8 cellular contexts compared by ENCODE assay signal in the genomic region with DNA sequence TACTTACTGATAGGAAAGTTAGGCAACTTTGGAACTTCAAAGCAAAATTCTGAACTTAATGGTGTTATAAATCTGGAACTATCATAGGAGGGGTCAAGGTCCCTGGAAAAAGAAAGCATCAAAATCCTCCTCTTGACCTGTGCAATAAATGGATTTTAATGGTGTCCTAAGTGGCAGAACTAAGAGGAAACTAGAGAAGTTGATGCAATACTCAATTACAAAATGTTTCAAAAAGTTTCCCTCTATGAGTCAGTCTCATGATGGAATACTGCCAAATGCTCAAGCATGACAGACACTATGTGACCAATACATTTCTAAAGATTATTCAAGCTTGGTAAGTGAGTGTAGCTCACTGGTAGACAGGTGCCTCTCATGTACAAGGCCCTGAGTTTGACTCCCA. TPM values are rescaled to one million over a fixed set of nuclear protein-coding genes. Genes with fewer than 3 reads are reported as not detected.
A peak's percentile ranks its signal among the peaks of the same experiment; 100 is the strongest.
DNase-seq lines count a peak whose midpoint lies in the region; ATAC-seq and TF ChIP-seq lines count a peak whose summit lies in the region.

No MANE protein-coding gene starts in this region.

- no peak overlapping the region for H3K4me3 ChIP-seq in liver (ENCODE audit: low read depth in 1 of 3, low read length in 3 of 3)
- no peak overlapping the region for H3K4me3 ChIP-seq in esophagus muscularis mucosa

- H3K27me3 ChIP-seq in liver (ENCODE audit: control insufficient read depth in 4 of 4, insufficient read depth in 4 of 4, low read length in 3 of 4), result no peaks in the 10 kb centered on the region
- H3K27me3 ChIP-seq in esophagus muscularis mucosa, result no peaks in the 10 kb centered on the region

- intact Hi-C loops in esophagus muscularis mucosa (cut with DNase I), result no loop called here

- no peak overlapping the region for H3K27ac ChIP-seq in liver (ENCODE audit: low read depth in 1 of 2, low read length in 2 of 2)
- no peak overlapping the region for H3K27ac ChIP-seq in esophagus muscularis mucosa (replicated peaks in 1 of 4)

- H3K9ac ChIP-seq in liver (ENCODE audit: low read depth in 1 of 2, low read length in 2 of 2), result no peak overlapping the region

- DNase-seq in GM13976 (ENCODE audit: low spot score), result peak; percentile 10
- DNase-seq in SKM-1 (lab: John Stamatoyannopoulos, UW; ENCODE audit: unreplicated experiment), result peak; percentile 62
- no peak for DNase-seq in esophagus muscularis mucosa (ENCODE audit: extremely low spot score)
- no peak for DNase-seq in superior temporal gyrus (ENCODE audit: extremely low spot score)

- no peak for TF ChIP-seq POLR2A in esophagus muscularis mucosa (IDR thresholded peaks at IDR 0.05; ENCODE audit: low read depth)

- H3K9me3 ChIP-seq in liver (ENCODE audit: control insufficient read depth in 4 of 4, low read length in 3 of 4) (no peaks in the 10 kb centered on the region), esophagus muscularis mucosa (no peaks in the 10 kb centered on the region)

- no peak for TF ChIP-seq CTCF in GM13976 (IDR thresholded peaks at IDR 0.05; ENCODE audit: borderline replicate concordance, control extremely low read depth, extremely low read depth, insufficient read depth, missing control alignments)
- TF ChIP-seq CTCF in liver (IDR thresholded peaks at IDR 0.05; ENCODE audit: low read depth, low read length, missing input control), result no peak
- no peak for TF ChIP-seq CTCF in esophagus muscularis mucosa (IDR thresholded peaks at IDR 0.05)

- H3K36me3 ChIP-seq in liver (ENCODE audit: control insufficient read depth in 4 of 4, insufficient read depth in 3 of 4, low read depth in 1 of 4, low read length in 3 of 4) (no peaks in the 10 kb centered on the region), esophagus muscularis mucosa (no peaks in the 10 kb centered on the region)

- peaks cover 0 to 2% (median 0%) of the 10 kb centered on the region in 4 donors for H3K4me1 ChIP-seq in liver (ENCODE audit: control insufficient read depth in 4 of 4, insufficient read depth in 4 of 4, low read length in 3 of 4)
- no peaks in the 10 kb centered on the region for H3K4me1 ChIP-seq in esophagus muscularis mucosa

- in situ Hi-C loops in GM13976 (cut with MboI; ENCODE audit: low sequenced_read_pairs, unreplicated experiment), result no loop called here

- ATAC-seq in HG02852 (IDR thresholded peaks at IDR 0.05; ENCODE audit: unreplicated experiment) (peak; percentile 49), HG03025 (IDR thresholded peaks at IDR 0.05; ENCODE audit: low FRiP score, unreplicated experiment) (no peak), GM21526 (IDR thresholded peaks at IDR 0.05; ENCODE audit: low FRiP score, unreplicated experiment) (no peak)

- TF ChIP-seq RAD21 in liver (IDR thresholded peaks at IDR 0.05), result peak in 1 of 2 donors; percentile 18

- TF ChIP-seq EP300 in esophagus muscularis mucosa (IDR thresholded peaks at IDR 0.05), result no peak

TF ChIP-seq in liver, 16 proteins besides CTCF, POLR2A, EP300 and RAD21:
- TF ChIP-seq FOXA1 (IDR thresholded peaks at IDR 0.05) (no peak), RXRA (IDR thresholded peaks at IDR 0.05) (peak in 1 of 2 donors; percentile 47), TAF1 (conservative IDR thresholded peaks at IDR 0.05) (no peak), NR2F2 (IDR thresholded peaks at IDR 0.05) (no peak), HNF4A (conservative IDR thresholded peaks at IDR 0.05) (peak; percentile 51 to 80), EGR1 (IDR thresholded peaks at IDR 0.05; ENCODE audit: low read depth in 2 of 2) (no peak), YY1 (IDR thresholded peaks at IDR 0.05) (peak; percentile 88), JUND (IDR thresholded peaks at IDR 0.05) (peak; percentile 90 to 93), SP1 (IDR thresholded peaks at IDR 0.05) (peak; percentile 55), FOXA2 (IDR thresholded peaks at IDR 0.05) (no peak), GABPA (IDR thresholded peaks at IDR 0.05 in 1 of 2, conservative IDR thresholded peaks at IDR 0.05 in 1 of 2) (peak in 1 of 2 donors; percentile 23), HNF4G (IDR thresholded peaks at IDR 0.05) (peak; percentile 46)
- TF ChIP-seq, protein P1, sequence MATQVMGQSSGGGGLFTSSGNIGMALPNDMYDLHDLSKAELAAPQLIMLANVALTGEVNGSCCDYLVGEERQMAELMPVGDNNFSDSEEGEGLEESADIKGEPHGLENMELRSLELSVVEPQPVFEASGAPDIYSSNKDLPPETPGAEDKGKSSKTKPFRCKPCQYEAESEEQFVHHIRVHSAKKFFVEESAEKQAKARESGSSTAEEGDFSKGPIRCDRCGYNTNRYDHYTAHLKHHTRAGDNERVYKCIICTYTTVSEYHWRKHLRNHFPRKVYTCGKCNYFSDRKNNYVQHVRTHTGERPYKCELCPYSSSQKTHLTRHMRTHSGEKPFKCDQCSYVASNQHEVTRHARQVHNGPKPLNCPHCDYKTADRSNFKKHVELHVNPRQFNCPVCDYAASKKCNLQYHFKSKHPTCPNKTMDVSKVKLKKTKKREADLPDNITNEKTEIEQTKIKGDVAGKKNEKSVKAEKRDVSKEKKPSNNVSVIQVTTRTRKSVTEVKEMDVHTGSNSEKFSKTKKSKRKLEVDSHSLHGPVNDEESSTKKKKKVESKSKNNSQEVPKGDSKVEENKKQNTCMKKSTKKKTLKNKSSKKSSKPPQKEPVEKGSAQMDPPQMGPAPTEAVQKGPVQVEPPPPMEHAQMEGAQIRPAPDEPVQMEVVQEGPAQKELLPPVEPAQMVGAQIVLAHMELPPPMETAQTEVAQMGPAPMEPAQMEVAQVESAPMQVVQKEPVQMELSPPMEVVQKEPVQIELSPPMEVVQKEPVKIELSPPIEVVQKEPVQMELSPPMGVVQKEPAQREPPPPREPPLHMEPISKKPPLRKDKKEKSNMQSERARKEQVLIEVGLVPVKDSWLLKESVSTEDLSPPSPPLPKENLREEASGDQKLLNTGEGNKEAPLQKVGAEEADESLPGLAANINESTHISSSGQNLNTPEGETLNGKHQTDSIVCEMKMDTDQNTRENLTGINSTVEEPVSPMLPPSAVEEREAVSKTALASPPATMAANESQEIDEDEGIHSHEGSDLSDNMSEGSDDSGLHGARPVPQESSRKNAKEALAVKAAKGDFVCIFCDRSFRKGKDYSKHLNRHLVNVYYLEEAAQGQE (IDR thresholded peaks at IDR 0.05), result no peak
- TF ChIP-seq, protein P2, sequence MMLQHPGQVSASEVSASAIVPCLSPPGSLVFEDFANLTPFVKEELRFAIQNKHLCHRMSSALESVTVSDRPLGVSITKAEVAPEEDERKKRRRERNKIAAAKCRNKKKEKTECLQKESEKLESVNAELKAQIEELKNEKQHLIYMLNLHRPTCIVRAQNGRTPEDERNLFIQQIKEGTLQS (IDR thresholded peaks at IDR 0.05), result peak; percentile 87
- TF ChIP-seq, protein P3, sequence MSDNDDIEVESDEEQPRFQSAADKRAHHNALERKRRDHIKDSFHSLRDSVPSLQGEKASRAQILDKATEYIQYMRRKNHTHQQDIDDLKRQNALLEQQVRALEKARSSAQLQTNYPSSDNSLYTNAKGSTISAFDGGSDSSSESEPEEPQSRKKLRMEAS (IDR thresholded peaks at IDR 0.05), result no peak
- TF ChIP-seq, protein P4, sequence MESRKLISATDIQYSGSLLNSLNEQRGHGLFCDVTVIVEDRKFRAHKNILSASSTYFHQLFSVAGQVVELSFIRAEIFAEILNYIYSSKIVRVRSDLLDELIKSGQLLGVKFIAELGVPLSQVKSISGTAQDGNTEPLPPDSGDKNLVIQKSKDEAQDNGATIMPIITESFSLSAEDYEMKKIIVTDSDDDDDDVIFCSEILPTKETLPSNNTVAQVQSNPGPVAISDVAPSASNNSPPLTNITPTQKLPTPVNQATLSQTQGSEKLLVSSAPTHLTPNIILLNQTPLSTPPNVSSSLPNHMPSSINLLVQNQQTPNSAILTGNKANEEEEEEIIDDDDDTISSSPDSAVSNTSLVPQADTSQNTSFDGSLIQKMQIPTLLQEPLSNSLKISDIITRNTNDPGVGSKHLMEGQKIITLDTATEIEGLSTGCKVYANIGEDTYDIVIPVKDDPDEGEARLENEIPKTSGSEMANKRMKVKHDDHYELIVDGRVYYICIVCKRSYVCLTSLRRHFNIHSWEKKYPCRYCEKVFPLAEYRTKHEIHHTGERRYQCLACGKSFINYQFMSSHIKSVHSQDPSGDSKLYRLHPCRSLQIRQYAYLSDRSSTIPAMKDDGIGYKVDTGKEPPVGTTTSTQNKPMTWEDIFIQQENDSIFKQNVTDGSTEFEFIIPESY (IDR thresholded peaks at IDR 0.05), result peak; percentile 74

RNA-seq across cellular contexts. Expression of a gene that starts 47.7 kb away (rescaled TPM):
- 10 to 100 TPM; 33.8 to 37.4 TPM for total RNA-seq in liver
- 10 to 100 TPM; 44.1 to 56.2 TPM for polyA plus RNA-seq in liver
- total RNA-seq in esophagus muscularis mucosa, result 10 to 100 TPM; 27.2 to 86.8 (median 64.6) TPM

Comparison
In these comparisons a context has a peak if more than half of its experiments do, and no peak if none do; other contexts are left out.
1. DNase-seq: peak in GM13976 (single experiment) and SKM-1 (single experiment); none in esophagus muscularis mucosa (single experiment) and superior temporal gyrus (single experiment).